ENCODE assay signal across 10 cellular contexts in genomic region chr2:177243476-177243875, GRCh38. TPM values are rescaled to one million over a fixed set of nuclear protein-coding genes. Genes with fewer than 3 reads are reported as not detected.
DNase-seq lines count a peak whose midpoint lies in the region; ATAC-seq and TF ChIP-seq lines count a peak whose summit lies in the region.
"Had no signal": no experiment of that assay in that cellular context is flagged by ENCODE, and none has a peak within 500 bp of the region (broad histone marks: within the 10 kb centered on the region; RNA-seq: fewer than 3 reads in every experiment).

No MANE protein-coding gene starts in this region.

- peaks cover 35 to 94% (median 93%) of the 10 kb centered on the region in 4 donors for H3K4me1 Mint-ChIP-seq in naive thymus-derived CD8-positive, alpha-beta T cell

- no peak for TF ChIP-seq POLR2A in breast epithelium (IDR thresholded peaks at IDR 0.05)
- TF ChIP-seq POLR2A in vagina (IDR thresholded peaks at IDR 0.05): no peak

- TF ChIP-seq CTCF in breast epithelium (IDR thresholded peaks at IDR 0.05): no peak
- TF ChIP-seq CTCF in vagina (IDR thresholded peaks at IDR 0.05): no peak

- H3K27ac Mint-ChIP-seq in naive thymus-derived CD8-positive, alpha-beta T cell: peak overlapping the region; percentile 56 to 92 (median 85)

- intact Hi-C loops in right cardiac atrium (cut with DNase I) (no loop called here), left cardiac atrium (cut with DNase I) (no loop called here), breast epithelium (cut with DNase I; ENCODE audit: low total_unique reads) (no loop called here), vagina (cut with DNase I) (no loop called here)

- H3K36me3 Mint-ChIP-seq in naive thymus-derived CD8-positive, alpha-beta T cell: peaks cover 0 to 34% (median 7%) of the 10 kb centered on the region in 3 donors

- peak overlapping the region in 8 of 10 donors; percentile 42 to 84 (median 58) for H3K4me3 Mint-ChIP-seq in naive thymus-derived CD8-positive, alpha-beta T cell
- H3K4me3 Mint-ChIP-seq: activated CD4-positive, alpha-beta T cell treated with anti-CD3 and anti-CD28 coated beads, Interleukin-2, amount 10 ng/mL, durations not matched to agents 7 days and 5 days had no signal

- no peaks in the 10 kb centered on the region for H3K9me3 Mint-ChIP-seq in naive thymus-derived CD8-positive, alpha-beta T cell
- H3K9me3 Mint-ChIP-seq: activated CD4-positive, alpha-beta T cell treated with anti-CD3 and anti-CD28 coated beads, Interleukin-2, amount 10 ng/mL, durations not matched to agents 7 days and 5 days had no signal

- CTCF ChIA-PET in HEK293T (lab: Yijun Ruan, JAX): interaction anchor here (0.7 to 1.6 kb wide), 2 partner anchors 9 to 11 kb away, joined by 5 read pairs; no protein-coding TSS in a partner anchor

- peaks cover 31% of the 10 kb centered on the region for H3K4me1 ChIP-seq in right cardiac atrium (ENCODE audit: control insufficient read depth, insufficient read depth, low read length)
- peaks cover 14 to 47% of the 10 kb centered on the region in 2 donors for H3K4me1 ChIP-seq in breast epithelium
- peaks cover 97% of the 10 kb centered on the region for H3K4me1 ChIP-seq in vagina

- H3K27ac ChIP-seq in right cardiac atrium (ENCODE audit: low read length) (peak overlapping the region; percentile 73), breast epithelium (peak overlapping the region; percentile 94 to 96), vagina (peak overlapping the region; percentile 65)

- H3K36me3 ChIP-seq in breast epithelium (no peaks in the 10 kb centered on the region), vagina (no peaks in the 10 kb centered on the region)

- H3K27me3 Mint-ChIP-seq in naive thymus-derived CD8-positive, alpha-beta T cell: no peaks in the 10 kb centered on the region
- H3K27me3 Mint-ChIP-seq: activated CD4-positive, alpha-beta T cell treated with anti-CD3 and anti-CD28 coated beads, Interleukin-2, amount 10 ng/mL, durations not matched to agents 7 days and 5 days had no signal

- POLR2A ChIA-PET in naive thymus-derived CD8-positive, alpha-beta T cell (lab: Charles Lee): interaction anchor here (0.7 to 1.1 kb wide), 4 partner anchors 15 to 32 kb away, joined by 3 to 4 read pairs (median 4); partner anchors contain the start of gene NFE2L2
- POLR2A ChIA-PET in HEK293T (lab: Yijun Ruan, JAX): interaction anchor here (0.6 to 1.2 kb wide), 2 partner anchors 31 to 87 kb away, joined by 3 read pairs; partner anchors contain the start of gene HNRNPA3

- ATAC-seq in right cardiac atrium (no peak), left cardiac atrium (no peak)
- ATAC-seq in naive thymus-derived CD8-positive, alpha-beta T cell: no peak

- H3K9me3 ChIP-seq in right cardiac atrium (ENCODE audit: control insufficient read depth, low read length) (no peaks in the 10 kb centered on the region), breast epithelium (no peaks in the 10 kb centered on the region), vagina (no peaks in the 10 kb centered on the region)

- H3K4me3 ChIP-seq in right cardiac atrium (ENCODE audit: low read length): no peak overlapping the region
- H3K4me3 ChIP-seq in breast epithelium: peak overlapping the region in 1 of 3 donors; percentile 20
- no peak overlapping the region for H3K4me3 ChIP-seq in vagina

- no peaks in the 10 kb centered on the region for H3K27me3 ChIP-seq in right cardiac atrium (ENCODE audit: control insufficient read depth, insufficient read depth)
- H3K27me3 ChIP-seq in breast epithelium: no peaks in the 10 kb centered on the region
- H3K27me3 ChIP-seq in vagina: no peaks in the 10 kb centered on the region

- DNase-seq in right cardiac atrium: no peak
- DNase-seq in left cardiac atrium: no peak
- no peak for DNase-seq in breast epithelium (ENCODE audit: low spot score in 2 of 2)
- DNase-seq in naive thymus-derived CD8-positive, alpha-beta T cell: no peak
- DNase-seq in vagina (ENCODE audit: extremely low spot score in 2 of 2): no peak
- no peak for DNase-seq in GDM1 (lab: John Stamatoyannopoulos, UW)
- DNase-seq in HEK293T (ENCODE audit: extremely low spot score): no peak
- DNase-seq in LoVo (ENCODE audit: low spot score): no peak
- DNase-seq: activated CD4-positive, alpha-beta T cell treated with anti-CD3 and anti-CD28 coated beads, Interleukin-2, amount 10 ng/mL, durations not matched to agents 7 days and 5 days; NCI-H2227 treated with DMSO at 0.1 percent for 48 hours had no signal

TF ChIP-seq in HEK293T, 16 proteins besides CTCF, POLR2A, EP300 and RAD21:
- TF ChIP-seq PKNOX1 (IDR thresholded peaks at IDR 0.05) (no peak), BHLHE40 (IDR thresholded peaks at IDR 0.05; ENCODE audit: borderline replicate concordance) (no peak), L3MBTL2 (conservative IDR thresholded peaks at IDR 0.05) (no peak), FOXA1 (IDR thresholded peaks at IDR 0.05) (no peak), CTBP1 (IDR thresholded peaks at IDR 0.05; ENCODE audit: borderline replicate concordance) (no peak), LEF1 (IDR thresholded peaks at IDR 0.05; ENCODE audit: borderline replicate concordance) (no peak), ELF4 (IDR thresholded peaks at IDR 0.05) (no peak), SP1 (IDR thresholded peaks at IDR 0.05) (no peak), SUZ12 (IDR thresholded peaks at IDR 0.05) (no peak)

RNA-seq across cellular contexts. Expression of gene NFE2L2, which starts 21.1 kb away (rescaled TPM):
- total RNA-seq in right cardiac atrium (10 to 100 TPM; 70.0 to 95.7 (median 77.7) TPM), left cardiac atrium (10 to 100 TPM; 68.4 to 69.0 TPM), breast epithelium (100 to 1,000 TPM in 2 of 3 donors, 10 to 100 TPM in 1; 63.8 to 133 (median 124) TPM), vagina (147 TPM)
- polyA plus RNA-seq in right cardiac atrium: 55.8 TPM
- 10 to 100 TPM; 93.6 to 96.9 TPM for total RNA-seq in naive thymus-derived CD8-positive, alpha-beta T cell
- polyA plus RNA-seq in naive thymus-derived CD8-positive, alpha-beta T cell: 10 to 100 TPM; 48.2 to 57.8 (median 56.0) TPM

RNA-seq across cellular contexts. Expression of gene HNRNPA3, which starts 30.9 kb away (rescaled TPM):
- total RNA-seq in right cardiac atrium (100 to 1,000 TPM in 1 of 4 donors, 10 to 100 TPM in 3; 66.9 to 110 (median 84.2) TPM), left cardiac atrium (100 to 1,000 TPM in 1 of 2 donors, 10 to 100 TPM in 1; 81.3 to 117 TPM), breast epithelium (10 to 100 TPM; 60.6 to 100.0 (median 95.9) TPM), vagina (77.8 TPM)
- polyA plus RNA-seq in right cardiac atrium: 74.1 TPM
- 100 to 1,000 TPM; 156 to 158 TPM for total RNA-seq in naive thymus-derived CD8-positive, alpha-beta T cell
- polyA plus RNA-seq in naive thymus-derived CD8-positive, alpha-beta T cell: 10 to 100 TPM; 47.6 to 56.6 (median 52.1) TPM
